Comparison of ENCODE assay signal across 20 cellular contexts in genomic region chr11:134558258-134558835, GRCh38.
DNase-seq lines count a peak whose midpoint lies in the region; ATAC-seq and TF ChIP-seq lines count a peak whose summit lies in the region.
"Had no signal": no experiment of that assay in that cellular context is flagged by ENCODE, and none has a peak within 500 bp of the region (broad histone marks: within the 10 kb centered on the region; RNA-seq: fewer than 3 reads in every experiment).

No MANE protein-coding gene starts in this region.

- H3K36me3 Mint-ChIP-seq in activated CD8-positive, alpha-beta T cell treated with anti-CD3 and anti-CD28 coated beads, Interleukin-2, amount 10 ng/mL, durations not matched to agents 7 days and 5 days (ENCODE audit: low read depth): no peaks in the 10 kb centered on the region
- no peaks in the 10 kb centered on the region for H3K36me3 Mint-ChIP-seq in activated CD8-positive, alpha-beta T cell treated with anti-CD3 and anti-CD28 coated beads for 36 hours (ENCODE audit: low read depth)
- no peaks in the 10 kb centered on the region for H3K36me3 Mint-ChIP-seq in naive thymus-derived CD8-positive, alpha-beta T cell

- peaks cover 4% of the 10 kb centered on the region for H3K27me3 Mint-ChIP-seq in activated CD8-positive, alpha-beta T cell treated with anti-CD3 and anti-CD28 coated beads, Interleukin-2, amount 10 ng/mL, durations not matched to agents 7 days and 5 days (ENCODE audit: low read depth)
- H3K27me3 Mint-ChIP-seq in activated CD8-positive, alpha-beta T cell treated with anti-CD3 and anti-CD28 coated beads for 36 hours: peaks cover 2% of the 10 kb centered on the region
- H3K27me3 Mint-ChIP-seq in naive thymus-derived CD8-positive, alpha-beta T cell: peaks cover 0 to 34% (median 16%) of the 10 kb centered on the region in 5 donors
- H3K27me3 Mint-ChIP-seq: B cell had no signal

- H3K4me1 ChIP-seq in upper lobe of right lung: no peaks in the 10 kb centered on the region

- no peaks in the 10 kb centered on the region for H3K9me3 Mint-ChIP-seq in activated CD8-positive, alpha-beta T cell treated with anti-CD3 and anti-CD28 coated beads, Interleukin-2, amount 10 ng/mL, durations not matched to agents 7 days and 5 days (ENCODE audit: insufficient read depth)
- H3K9me3 Mint-ChIP-seq in activated CD8-positive, alpha-beta T cell treated with anti-CD3 and anti-CD28 coated beads for 36 hours: no peaks in the 10 kb centered on the region
- no peaks in the 10 kb centered on the region for H3K9me3 Mint-ChIP-seq in naive thymus-derived CD8-positive, alpha-beta T cell

- peak; percentile 5 for DNase-seq in activated CD8-positive, alpha-beta T cell treated with anti-CD3 and anti-CD28 coated beads, Interleukin-2, amount 10 ng/mL, durations not matched to agents 7 days and 5 days
- no peak for DNase-seq in activated CD8-positive, alpha-beta T cell treated with anti-CD3 and anti-CD28 coated beads for 36 hours
- DNase-seq in activated CD8-positive, alpha-beta memory T cell treated with anti-CD3 and anti-CD28 coated beads, Interleukin-2, amount 50 U/mL, for 48 hours: peak; percentile 3
- DNase-seq in mesenteric fat pad (ENCODE audit: low spot score): peak; percentile 59
- DNase-seq in upper lobe of right lung: peak; percentile 12
- no peak for DNase-seq in NCI-H2081 (lab: John Stamatoyannopoulos, UW)
- DNase-seq in naive thymus-derived CD8-positive, alpha-beta T cell: no peak
- DNase-seq: 8988T, DMS 273 treated with DMSO at 0.1 percent for 48 hours, HFFc6, KBM-7, NCI-H1417, NCI-H187, NCI-H2227 treated with DMSO at 0.1 percent for 48 hours, NCI-H524, NCI-H82, OCI-M1 had no signal

- intact Hi-C loops in activated CD8-positive, alpha-beta T cell treated with anti-CD3 and anti-CD28 coated beads for 36 hours (cut with micrococcal nuclease): no loop called here
- intact Hi-C loops in upper lobe of right lung (cut with DNase I): no loop called here

- POLR2A ChIA-PET in activated CD8-positive, alpha-beta T cell treated with anti-CD3 and anti-CD28 coated beads, Interleukin-2, amount 10 ng/mL, durations not matched to agents 7 days and 5 days (lab: Charles Lee): no interaction called here
- POLR2A ChIA-PET in activated CD8-positive, alpha-beta T cell treated with anti-CD3 and anti-CD28 coated beads for 36 hours (lab: Charles Lee): no interaction called here
- POLR2A ChIA-PET in naive thymus-derived CD8-positive, alpha-beta T cell (lab: Charles Lee): no interaction called here

- no peak overlapping the region for H3K27ac ChIP-seq in upper lobe of right lung

- CTCF ChIA-PET in activated CD8-positive, alpha-beta T cell treated with anti-CD3 and anti-CD28 coated beads, Interleukin-2, amount 10 ng/mL, durations not matched to agents 7 days and 5 days (lab: Charles Lee): no interaction called here
- CTCF ChIA-PET in activated CD8-positive, alpha-beta T cell treated with anti-CD3 and anti-CD28 coated beads for 36 hours (lab: Charles Lee): no interaction called here

- H3K36me3 ChIP-seq in upper lobe of right lung: no peaks in the 10 kb centered on the region

- ATAC-seq in activated CD8-positive, alpha-beta T cell treated with anti-CD3 and anti-CD28 coated beads, Interleukin-2, amount 10 ng/mL, durations not matched to agents 7 days and 5 days: no peak
- ATAC-seq in activated CD8-positive, alpha-beta T cell treated with anti-CD3 and anti-CD28 coated beads for 36 hours: no peak
- ATAC-seq in upper lobe of right lung (no peak), HG03521 (IDR thresholded peaks at IDR 0.05; ENCODE audit: unreplicated experiment) (no peak)
- ATAC-seq in naive thymus-derived CD8-positive, alpha-beta T cell: no peak
- ATAC-seq: HepG2 had no signal

- no peak overlapping the region for H3K4me3 Mint-ChIP-seq in activated CD8-positive, alpha-beta T cell treated with anti-CD3 and anti-CD28 coated beads, Interleukin-2, amount 10 ng/mL, durations not matched to agents 7 days and 5 days
- no peak overlapping the region for H3K4me3 Mint-ChIP-seq in activated CD8-positive, alpha-beta T cell treated with anti-CD3 and anti-CD28 coated beads for 36 hours
- H3K4me3 Mint-ChIP-seq in naive thymus-derived CD8-positive, alpha-beta T cell: no peak overlapping the region
- H3K4me3 Mint-ChIP-seq: B cell, HFFc6 had no signal

- H3K9me3 ChIP-seq in upper lobe of right lung: no peaks in the 10 kb centered on the region

- TF ChIP-seq CTCF in activated CD8-positive, alpha-beta T cell treated with anti-CD3 and anti-CD28 coated beads for 36 hours (IDR thresholded peaks at IDR 0.05): no peak
- no peak for TF ChIP-seq CTCF in upper lobe of right lung (IDR thresholded peaks at IDR 0.05)

- H3K27ac Mint-ChIP-seq in activated CD8-positive, alpha-beta T cell treated with anti-CD3 and anti-CD28 coated beads, Interleukin-2, amount 10 ng/mL, durations not matched to agents 7 days and 5 days: no peak overlapping the region
- H3K27ac Mint-ChIP-seq in activated CD8-positive, alpha-beta T cell treated with anti-CD3 and anti-CD28 coated beads for 36 hours: no peak overlapping the region
- no peak overlapping the region for H3K27ac Mint-ChIP-seq in naive thymus-derived CD8-positive, alpha-beta T cell
- H3K27ac Mint-ChIP-seq: B cell, HFFc6 had no signal

- H3K27me3 ChIP-seq in upper lobe of right lung: peaks cover 4% of the 10 kb centered on the region

- H3K4me3 ChIP-seq in upper lobe of right lung: no peak overlapping the region

- no peaks in the 10 kb centered on the region for H3K4me1 Mint-ChIP-seq in activated CD8-positive, alpha-beta T cell treated with anti-CD3 and anti-CD28 coated beads, Interleukin-2, amount 10 ng/mL, durations not matched to agents 7 days and 5 days (ENCODE audit: low read depth)
- no peaks in the 10 kb centered on the region for H3K4me1 Mint-ChIP-seq in activated CD8-positive, alpha-beta T cell treated with anti-CD3 and anti-CD28 coated beads for 36 hours (ENCODE audit: low read depth)
- H3K4me1 Mint-ChIP-seq in naive thymus-derived CD8-positive, alpha-beta T cell: no peaks in the 10 kb centered on the region

Comparison
In these comparisons a context has a peak if more than half of its experiments do, and no peak if none do; other contexts are left out.
1. DNase-seq: peak in activated CD8-positive, alpha-beta T cell treated with anti-CD3 and anti-CD28 coated beads, Interleukin-2, amount 10 ng/mL, durations not matched to agents 7 days and 5 days (single experiment), activated CD8-positive, alpha-beta memory T cell treated with anti-CD3 and anti-CD28 coated beads, Interleukin-2, amount 50 U/mL, for 48 hours (single experiment), mesenteric fat pad (single experiment) and upper lobe of right lung (single experiment); none in activated CD8-positive, alpha-beta T cell treated with anti-CD3 and anti-CD28 coated beads for 36 hours (single experiment), NCI-H2081 (0 of 2) and naive thymus-derived CD8-positive, alpha-beta T cell (0 of 10).